ENCODE assay signal across 11 cellular contexts in the genomic region with DNA sequence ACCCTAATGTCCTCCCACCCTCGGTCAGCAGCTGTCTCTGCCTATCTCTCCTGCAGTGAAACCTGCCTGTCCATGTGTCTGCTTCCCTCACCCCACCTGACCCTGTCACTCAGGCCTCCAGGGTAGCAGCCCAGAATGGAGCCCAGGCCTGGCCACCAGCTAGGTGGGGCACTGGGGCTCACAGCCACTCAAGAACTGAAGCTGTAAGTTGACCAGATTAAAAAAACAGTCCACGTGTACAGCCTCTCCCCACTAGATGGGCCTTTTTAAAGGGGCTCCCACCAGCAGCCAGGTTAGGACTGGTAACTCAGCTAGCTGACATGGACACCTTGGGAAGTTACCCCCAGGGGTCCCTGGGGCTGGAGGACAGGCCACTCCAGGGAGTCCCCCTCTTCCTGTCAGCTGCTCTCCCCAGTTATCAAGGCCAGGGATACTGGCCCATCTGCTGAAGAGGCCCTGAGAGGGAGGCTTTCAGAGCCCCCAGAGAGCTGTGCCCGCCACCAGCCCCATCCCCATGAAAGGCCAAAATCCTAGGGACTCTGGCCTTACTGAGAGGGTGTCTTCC. TPM values are rescaled to one million over a fixed set of nuclear protein-coding genes. Genes with fewer than 3 reads are reported as not detected.
DNase-seq lines count a peak whose midpoint lies in the region; ATAC-seq, FAIRE-seq and TF ChIP-seq lines count a peak whose summit lies in the region.
"Had no signal": no experiment of that assay in that cellular context is flagged by ENCODE, and none has a peak within 500 bp of the region (broad histone marks: within the 10 kb centered on the region; RNA-seq: fewer than 3 reads in every experiment).

No MANE protein-coding gene starts in this region.

- H3K36me3 Mint-ChIP-seq in neural crest cell (ENCODE audit: low read depth): no peaks in the 10 kb centered on the region

- DNase-seq in A549 (ENCODE audit: low read depth in 1 of 2, low spot score in 1 of 2) (no peak), LHCN-M2 (ENCODE audit: low read depth) (peak; percentile 100), esophagus squamous epithelium (lab: John Stamatoyannopoulos, UW) (no peak), neural crest cell (ENCODE audit: low read depth, low spot score) (no peak), NK-92 (lab: John Stamatoyannopoulos, UW; ENCODE audit: unreplicated experiment) (no peak), GM10248 (ENCODE audit: extremely low spot score) (no peak), COLO829 (ENCODE audit: low spot score) (no peak)
- DNase-seq: DMS79 treated with DMSO at 0.1 percent for 48 hours, NCI-H1930 had no signal

- ATAC-seq in A549 (peak in 1 of 2 experiments; percentile 1; a peak in 3 of 6 replicates), GM21723 (IDR thresholded peaks at IDR 0.05; ENCODE audit: unreplicated experiment) (no peak)

- peak overlapping the region; percentile 97 for H3K4me2 ChIP-seq in A549

- H3K9me3 Mint-ChIP-seq in neural crest cell: no peaks in the 10 kb centered on the region

- H3K4me1 ChIP-seq in A549 (peaks cover 55% of the 10 kb centered on the region), esophagus squamous epithelium (peaks cover 52 to 91% (median 61%) of the 10 kb centered on the region in 3 donors)

- peak overlapping the region; percentile 94 for H3K4me3 Mint-ChIP-seq in neural crest cell

- CTCF ChIA-PET in A549 (lab: Yijun Ruan, JAX) (interaction anchor here (0.8 to 3.1 kb wide), 9 partner anchors 10 to 124 kb away, joined by 3 to 21 read pairs (median 6); partner anchors contain the start of gene ABCF2), GM10248 (lab: Yijun Ruan, JAX) (interaction anchor here (0.8 to 6.6 kb wide), 7 partner anchors 9 to 123 kb away, joined by 3 to 78 read pairs (median 7); partner anchors contain the start of genes ABCF2 and CHPF2)

- H3K27ac Mint-ChIP-seq in neural crest cell (ENCODE audit: unreplicated experiment): no peak overlapping the region

- TF ChIP-seq CTCF in A549 (IDR thresholded peaks at IDR 0.05) (no peak), esophagus squamous epithelium (IDR thresholded peaks at IDR 0.05) (no peak), neural crest cell (conservative IDR thresholded peaks at IDR 0.05) (no peak), GM10248 (IDR thresholded peaks at IDR 0.05; ENCODE audit: control extremely low read depth, extremely low read depth, low read depth, missing control alignments) (no peak)

- WGBS in A549 (ENCODE audit: missing lambda C conversion rate): 45% methylated on average over 2 of the region's 3 CpGs
- WGBS in esophagus squamous epithelium, 2 donors: 40 to 83% methylated on average over 1 to 2 of the region's 3 CpGs

- peaks cover 0 to 3% (median 0%) of the 10 kb centered on the region in 3 donors for H3K36me3 ChIP-seq in esophagus squamous epithelium

- H3K27me3 ChIP-seq in esophagus squamous epithelium: peaks cover 0 to 57% (median 0%) of the 10 kb centered on the region in 4 donors

- H3K27ac ChIP-seq in A549 (peak overlapping the region in 1 of 2 experiments; percentile 94; a peak in 3 of 6 replicates), esophagus squamous epithelium (peak overlapping the region; percentile 71 to 92 (median 86))

- FAIRE-seq in A549 (lab: Jason Lieb, UNC): no peak

- H3K27me3 Mint-ChIP-seq in neural crest cell (ENCODE audit: low read depth): peaks cover 9% of the 10 kb centered on the region

- intact Hi-C loops in esophagus squamous epithelium (cut with DNase I): loop anchor here (5.0 kb wide), 1 partner anchor 55 kb away; no protein-coding TSS in a partner anchor

- no peaks in the 10 kb centered on the region for H3K9me3 ChIP-seq in A549
- no peaks in the 10 kb centered on the region for H3K9me3 ChIP-seq in esophagus squamous epithelium

- TF ChIP-seq RAD21 in A549 (conservative IDR thresholded peaks at IDR 0.05 in 1 of 2, IDR thresholded peaks at IDR 0.05 in 1 of 2): no peak

- peaks cover 72% of the 10 kb centered on the region for H3K4me1 Mint-ChIP-seq in neural crest cell

- H3K4me3 ChIP-seq in A549: no peak overlapping the region; the same call in 2 of the 3 replicates
- peak overlapping the region in 3 of 4 donors; percentile 53 to 78 (median 62) for H3K4me3 ChIP-seq in esophagus squamous epithelium

- POLR2A ChIA-PET in A549 (lab: Yijun Ruan, JAX) (interaction anchor here (2.1 kb wide), 1 partner anchor 14 kb away, joined by 9 read pairs; the partner anchor contains the start of gene CHPF2), GM10248 (lab: Yijun Ruan, JAX) (no interaction called here)

- no peak for TF ChIP-seq EP300 in A549 (IDR thresholded peaks at IDR 0.05)

- TF ChIP-seq POLR2A in A549 (IDR thresholded peaks at IDR 0.05; ENCODE audit: low read length) (no peak), esophagus squamous epithelium (IDR thresholded peaks at IDR 0.05) (no peak)

TF ChIP-seq in A549, 52 proteins besides CTCF, POLR2A, EP300 and RAD21 (continues in another document):
- TF ChIP-seq CHD4 (IDR thresholded peaks at IDR 0.05; ENCODE audit: borderline replicate concordance): no peak
- TF ChIP-seq JUN (IDR thresholded peaks at IDR 0.05): no peak
- TF ChIP-seq SMC3 (IDR thresholded peaks at IDR 0.05): no peak
- no peak for TF ChIP-seq ESRRA (IDR thresholded peaks at IDR 0.05; ENCODE audit: borderline replicate concordance, low read length)
- TF ChIP-seq, protein P1, sequence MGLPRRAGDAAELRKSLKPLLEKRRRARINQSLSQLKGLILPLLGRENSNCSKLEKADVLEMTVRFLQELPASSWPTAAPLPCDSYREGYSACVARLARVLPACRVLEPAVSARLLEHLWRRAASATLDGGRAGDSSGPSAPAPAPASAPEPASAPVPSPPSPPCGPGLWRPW (IDR thresholded peaks at IDR 0.05): no peak
- no peak for TF ChIP-seq CHD2 (IDR thresholded peaks at IDR 0.05; ENCODE audit: low read length, partially characterized antibody)
- TF ChIP-seq FOXS1 (CRISPR knock-in tag; IDR thresholded peaks at IDR 0.05): no peak
- TF ChIP-seq ZNF302 (CRISPR knock-in tag; IDR thresholded peaks at IDR 0.05): no peak
- TF ChIP-seq TFCP2L1 (CRISPR knock-in tag; IDR thresholded peaks at IDR 0.05): no peak
- no peak for TF ChIP-seq EHMT2 (IDR thresholded peaks at IDR 0.05; ENCODE audit: low read depth)
- TF ChIP-seq ZFP36 (IDR thresholded peaks at IDR 0.05; ENCODE audit: borderline replicate concordance, partially characterized antibody): no peak
- TF ChIP-seq HEYL (CRISPR knock-in tag; IDR thresholded peaks at IDR 0.05): no peak
- TF ChIP-seq HMGXB4 (CRISPR knock-in tag; IDR thresholded peaks at IDR 0.05; ENCODE audit: borderline replicate concordance): no peak
- TF ChIP-seq RCOR1 (IDR thresholded peaks at IDR 0.05; ENCODE audit: low read depth, low read length): no peak
- no peak for TF ChIP-seq CBX2 (IDR thresholded peaks at IDR 0.05; ENCODE audit: borderline replicate concordance, low read depth)

RNA-seq across cellular contexts. Expression of gene SMARCD3, which starts 1.4 kb away (rescaled TPM):
- 12.5 and 14.5 TPM in 2 replicates for polyA plus RNA-seq in A549 (2011; rRNA removed)
- polyA plus RNA-seq in A549 (2012; cell fraction: cytosol; rRNA removed): 10.9 and 14.3 TPM in 2 replicates
- polyA plus RNA-seq in A549 (2012; cell fraction: nucleus; rRNA removed): 48.7 and 61.4 TPM in 2 replicates
- 10.6 to 11.9 TPM (median 11.6 TPM) in 3 replicates for polyA plus RNA-seq in A549 (2017; fragmentation: RNase III; extraction: RNeasy Plus Mini Kit Qiagen cat#74134 plus additional on column Dnase treatment)
- 13.0 and 15.2 TPM in 2 replicates for polyA minus RNA-seq in A549 (2011; rRNA and poly(A)+ RNA removed)
- total RNA-seq in LHCN-M2 (2014; rRNA removed): 150 and 161 TPM in 2 replicates
- polyA plus RNA-seq in LHCN-M2 (2012): 97.2 TPM
- total RNA-seq in esophagus squamous epithelium: 10 to 100 TPM in 1 of 4 donors, 1 to 10 TPM in 3; 2.5 to 11.6 (median 6.3) TPM
- 46.7 and 50.7 TPM in 2 replicates for total RNA-seq in neural crest cell

RNA-seq across cellular contexts. Expression of gene CHPF2, which starts 14.8 kb away (rescaled TPM):
- 14.9 and 17.2 TPM in 2 replicates for polyA plus RNA-seq in A549 (2011; rRNA removed)
- polyA plus RNA-seq in A549 (2012; cell fraction: cytosol; rRNA removed): 22.6 and 34.6 TPM in 2 replicates
- 62.9 and 75.7 TPM in 2 replicates for polyA plus RNA-seq in A549 (2012; cell fraction: nucleus; rRNA removed)
- 24.7 to 29.6 TPM (median 28.0 TPM) in 3 replicates for polyA plus RNA-seq in A549 (2017; fragmentation: RNase III; extraction: RNeasy Plus Mini Kit Qiagen cat#74134 plus additional on column Dnase treatment)
- polyA minus RNA-seq in A549 (2011; rRNA and poly(A)+ RNA removed): 16.7 and 27.0 TPM in 2 replicates
- total RNA-seq in LHCN-M2 (2014; rRNA removed): 123 and 133 TPM in 2 replicates
- 73.9 TPM for polyA plus RNA-seq in LHCN-M2 (2012)
- 10 to 100 TPM; 21.8 to 23.5 (median 22.3) TPM for total RNA-seq in esophagus squamous epithelium
- total RNA-seq in neural crest cell: 33.1 and 34.1 TPM in 2 replicates

RNA-seq across cellular contexts. Expression of gene ABCF2, which starts 20.1 kb away (rescaled TPM):
- 47.8 and 53.8 TPM in 2 replicates for polyA plus RNA-seq in A549 (2011; rRNA removed)
- 59.3 and 63.3 TPM in 2 replicates for polyA plus RNA-seq in A549 (2012; cell fraction: cytosol; rRNA removed)
- 70.5 and 71.8 TPM in 2 replicates for polyA plus RNA-seq in A549 (2012; cell fraction: nucleus; rRNA removed)
- 69.1 to 76.3 TPM (median 70.9 TPM) in 3 replicates for polyA plus RNA-seq in A549 (2017; fragmentation: RNase III; extraction: RNeasy Plus Mini Kit Qiagen cat#74134 plus additional on column Dnase treatment)
- polyA minus RNA-seq in A549 (2011; rRNA and poly(A)+ RNA removed): 61.8 and 67.2 TPM in 2 replicates
- 111 and 115 TPM in 2 replicates for total RNA-seq in LHCN-M2 (2014; rRNA removed)
- 50.8 TPM for polyA plus RNA-seq in LHCN-M2 (2012)
- 10 to 100 TPM; 27.0 to 44.7 (median 40.5) TPM for total RNA-seq in esophagus squamous epithelium
- total RNA-seq in neural crest cell: 67.0 and 68.2 TPM in 2 replicates

RNA-seq across cellular contexts. Expression of gene H2BK1, which starts 36.8 kb away (rescaled TPM):
- polyA plus RNA-seq in A549 (2011; rRNA removed) (not detected in 2 replicates), A549 (2017; fragmentation: RNase III; extraction: RNeasy Plus Mini Kit Qiagen cat#74134 plus additional on column Dnase treatment) (not detected in 3 replicates)
- polyA plus RNA-seq in A549 (2012; cell fraction: cytosol; rRNA removed): not detected in 2 replicates
- polyA plus RNA-seq in A549 (2012; cell fraction: nucleus; rRNA removed): not detected in 2 replicates
- polyA minus RNA-seq in A549 (2011; rRNA and poly(A)+ RNA removed): not detected in 2 replicates
- total RNA-seq in LHCN-M2 (2014; rRNA removed) (not detected in 2 replicates), esophagus squamous epithelium (not detected), neural crest cell (not detected in 2 replicates)
- not detected for polyA plus RNA-seq in LHCN-M2 (2012)
- polyA plus RNA-seq: adipose tissue had no signal
